27 cellular contexts compared by ENCODE assay signal in the genomic region with DNA sequence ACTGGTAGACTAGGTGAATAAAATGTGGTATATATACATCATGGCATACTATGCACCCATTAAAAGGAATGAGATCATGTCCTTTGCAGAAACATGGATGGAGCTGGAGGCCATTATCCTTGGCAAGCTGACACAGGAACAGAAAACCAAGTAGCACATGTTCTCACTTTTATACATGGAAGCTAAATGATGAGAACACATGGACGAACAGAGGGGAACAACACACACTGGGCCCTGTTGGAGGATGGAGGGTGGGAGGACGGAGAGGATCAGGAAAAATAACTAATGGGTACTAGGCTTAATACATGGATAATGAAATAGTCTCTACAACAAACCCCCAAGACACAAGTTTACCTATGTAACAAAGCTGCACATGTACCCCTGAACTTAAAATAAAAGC.
"Had no signal": no experiment of that assay in that cellular context is flagged by ENCODE, and none has a peak within 500 bp of the region (broad histone marks: within the 10 kb centered on the region; RNA-seq: fewer than 3 reads in every experiment).

No MANE protein-coding gene starts in this region.

- H3K4me3 ChIP-seq: stomach, suprapubic skin, testis, thoracic aorta, thyroid gland, tibial artery, tibial nerve, transverse colon, upper lobe of left lung, upper lobe of right lung, uterus, vagina had no signal

- H3K36me3 ChIP-seq: stomach, suprapubic skin, thoracic aorta, thyroid gland, tibial artery, tibial nerve, transverse colon, upper lobe of left lung, upper lobe of right lung, vagina had no signal

- H3K27ac ChIP-seq: stomach, suprapubic skin, testis, thoracic aorta, thyroid gland, tibial artery, tibial nerve, transverse colon, upper lobe of left lung, upper lobe of right lung, uterus, vagina had no signal

- H3K27me3 ChIP-seq: stomach, suprapubic skin, testis, thyroid gland, tibial artery, tibial nerve, transverse colon, upper lobe of left lung, upper lobe of right lung, uterus, vagina had no signal

- H3K9me3 ChIP-seq: stomach, testis, thoracic aorta, thyroid gland, tibial artery, tibial nerve, transverse colon, upper lobe of left lung, upper lobe of right lung, uterus, vagina had no signal

- ATAC-seq: stimulated activated effector memory CD8-positive, alpha-beta T cell treated with anti-CD3 and anti-CD28 coated beads, Interleukin-12 subunit alpha, Interleukin-12 subunit beta, amount 100 ng/mL, for 72 hours; stimulated activated memory B cell treated with anti-CD40 and anti-IgM and Interleukin-4, amounts not matched to agents 10 μg/mL and 1 μg/mL and 100 μg/mL, for 72 hours; stimulated activated naive B cell treated with anti-CD40 and anti-IgM and Interleukin-4, amounts not matched to agents 10 μg/mL and 1 μg/mL and 100 μg/mL, for 72 hours; stimulated activated naive CD8-positive, alpha-beta T cell treated with anti-CD3 and anti-CD28 coated beads, Interleukin-15, amount 100 ng/mL, for 72 hours; stimulated activated naive CD8-positive, alpha-beta T cell treated with anti-CD3 and anti-CD28 coated beads, Interleukin-15, Interleukin-2, amounts not matched to agents 100 U/mL and 50 U/mL, for 24 hours; upper lobe of right lung had no signal

- H3K4me1 ChIP-seq: stomach, suprapubic skin, testis, thyroid gland, tibial artery, tibial nerve, transverse colon, upper lobe of left lung, upper lobe of right lung, uterus, vagina had no signal

- FAIRE-seq: urothelium cell line had no signal

- DNase-seq: stimulated activated CD4-positive, alpha-beta T cell treated with anti-CD3 and anti-CD28 coated beads, Interleukin-2, amount 100 ng/mL, for 48 hours; stimulated activated CD4-positive, alpha-beta T cell treated with anti-CD3 and anti-CD28 coated beads, Interleukin-4, amount 100 ng/mL, for 1 hour; stimulated activated CD4-positive, alpha-beta T cell treated with anti-CD3 and anti-CD28 coated beads, Interleukin-4, amount 100 ng/mL, for 24 hours; stimulated activated CD4-positive, alpha-beta T cell treated with anti-CD3 and anti-CD28 coated beads, Interleukin-4, amount 100 ng/mL, for 4 hours; stimulated activated CD8-positive, alpha-beta memory T cell treated with anti-CD3 and anti-CD28 coated beads, Interleukin-4, amount 100 ng/mL, for 48 hours; stimulated activated naive B cell treated with anti-CD40 and anti-IgM and Interleukin-4, amounts not matched to agents 10 μg/mL and 1 μg/mL and 100 μg/mL, for 72 hours; stimulated activated naive CD4-positive, alpha-beta T cell; stimulated activated naive CD4-positive, alpha-beta T cell treated with Interleukin-2 at 50 U/mL for 16 hours; stimulated activated naive CD8-positive, alpha-beta T cell treated with anti-CD3 and anti-CD28 coated beads, Interleukin-15, amount 100 ng/mL, for 72 hours; stimulated activated naive CD8-positive, alpha-beta T cell treated with anti-CD3 and anti-CD28 coated beads, Interleukin-15, Interleukin-2, amounts not matched to agents 100 U/mL and 50 U/mL, for 24 hours; stomach; substantia nigra; testis; thyroid gland; tibial artery; transverse colon; trophoblast cell; upper lobe of right lung; uterus had no signal
